ENCODE assay signal across 38 cellular contexts in genomic region chr20:2357114-2357513, GRCh38. TPM values are rescaled to one million over a fixed set of nuclear protein-coding genes. Genes with fewer than 3 reads are reported as not detected.
"Had no signal": no experiment of that assay in that cellular context is flagged by ENCODE, and none has a peak within 500 bp of the region (broad histone marks: within the 10 kb centered on the region; RNA-seq: fewer than 3 reads in every experiment).

No MANE protein-coding gene starts in this region.

- H3K4me1 ChIP-seq: ascending aorta, Peyer's patch had no signal

- H3K36me3 ChIP-seq: ascending aorta, Peyer's patch, SJCRH30, WERI-Rb-1 had no signal

- H3K9me3 ChIP-seq: Peyer's patch, SJCRH30 had no signal

- ATAC-seq: activated T-cell treated with anti-CD3 and anti-CD28 coated beads, Interleukin-2, amount 50 U/mL, for 72 hours; activated T-helper 17 cell treated with anti-CD3 and anti-CD28 coated beads, Interleukin-2, amount 50 U/mL, for 72 hours; K562; PC-3 had no signal

- H3K27ac Mint-ChIP-seq: activated CD4-positive, alpha-beta memory T cell treated with anti-CD3 and anti-CD28 coated beads, Interleukin-2, amount 10 ng/mL, durations not matched to agents 7 days and 5 days; activated naive CD4-positive, alpha-beta T cell treated with anti-CD3 and anti-CD28 coated beads, Interleukin-2, amount 50 U/mL, for 24 hours; activated naive CD8-positive, alpha-beta T cell treated with anti-CD3 and anti-CD28 coated beads, Interleukin-2, amount 10 ng/mL, durations not matched to agents 7 days and 5 days; activated T-cell treated with anti-CD3 and anti-CD28 coated beads, Interleukin-2, amount 50 U/mL, for 72 hours; activated T-helper 17 cell treated with anti-CD3 and anti-CD28 coated beads, Interleukin-2, amount 50 U/mL, for 72 hours had no signal

- H3K4me3 ChIP-seq: ascending aorta, K562, Peyer's patch, SJCRH30, SK-N-MC had no signal

- H3K4me1 Mint-ChIP-seq: activated T-helper 17 cell treated with anti-CD3 and anti-CD28 coated beads, Interleukin-2, amount 50 U/mL, for 72 hours had no signal

- FAIRE-seq: K562 had no signal

- H3K36me3 Mint-ChIP-seq: activated naive CD8-positive, alpha-beta T cell treated with anti-CD3 and anti-CD28 coated beads, Interleukin-2, amount 10 ng/mL, durations not matched to agents 7 days and 5 days had no signal

- DNase-seq: activated CD4-positive, alpha-beta memory T cell treated with anti-CD3 and anti-CD28 coated beads, Interleukin-2, amount 10 ng/mL, durations not matched to agents 7 days and 5 days; activated CD4-positive, alpha-beta T cell treated with anti-CD3 and anti-CD28 coated beads for 1 hour; activated CD4-positive, alpha-beta T cell treated with anti-CD3 and anti-CD28 coated beads for 48 hours; activated CD4-positive, CD25-positive, alpha-beta regulatory T cell; activated effector memory CD4-positive, alpha-beta T cell treated with anti-CD3 and anti-CD28 coated beads, Interleukin-2, amount 50 U/mL, for 16 hours; activated naive CD4-positive, alpha-beta T cell treated with Interleukin-2 at 50 U/mL for 16 hours; activated naive CD8-positive, alpha-beta T cell treated with anti-CD3 and anti-CD28 coated beads, Interleukin-2, amount 10 ng/mL, durations not matched to agents 7 days and 5 days; activated T-cell treated with anti-CD3 and anti-CD28 coated beads, Interleukin-2, amount 50 U/mL, for 1 hour; activated T-cell treated with anti-CD3 and anti-CD28 coated beads, Interleukin-2, amount 50 U/mL, for 72 hours; amygdala; NCI-H1048; NCI-H1105 treated with DMSO at 0.1 percent for 48 hours; NCI-H1436; NCI-H1694; NCI-H1930; NCI-H2081 treated with DMSO at 0.1 percent for 48 hours; NCI-H345; NCI-H524 treated with DMSO at 0.1 percent for 48 hours; NK-92 treated with Interleukin-12 subunit alpha and Interleukin-12 subunit beta, amount 100 ng/mL, for 24 hours; PC-3; Peyer's patch; Right ventricle myocardium superior; RPMI8226; SJCRH30; T1000; WERI-Rb-1 had no signal

- H3K27me3 ChIP-seq: ascending aorta, Peyer's patch, SJCRH30 had no signal

- H3K27ac ChIP-seq: ascending aorta, Peyer's patch, SJCRH30, SK-N-MC, WERI-Rb-1 had no signal

- H3K4me3 Mint-ChIP-seq: activated CD4-positive, alpha-beta memory T cell treated with anti-CD3 and anti-CD28 coated beads, Interleukin-2, amount 10 ng/mL, durations not matched to agents 7 days and 5 days; activated naive CD4-positive, alpha-beta T cell treated with anti-CD3 and anti-CD28 coated beads, Interleukin-2, amount 50 U/mL, for 24 hours; activated naive CD8-positive, alpha-beta T cell treated with anti-CD3 and anti-CD28 coated beads, Interleukin-2, amount 10 ng/mL, durations not matched to agents 7 days and 5 days; activated T-cell treated with anti-CD3 and anti-CD28 coated beads, Interleukin-2, amount 50 U/mL, for 72 hours; activated T-helper 17 cell treated with anti-CD3 and anti-CD28 coated beads, Interleukin-2, amount 50 U/mL, for 72 hours had no signal

RNA-seq across cellular contexts. Expression of gene TGM6, which starts 23.6 kb away (rescaled TPM):
- total RNA-seq: activated CD4-positive, alpha-beta memory T cell treated with anti-CD3 and anti-CD28 coated beads, Interleukin-2, amount 10 ng/mL, durations not matched to agents 7 days and 5 days; activated CD8-positive, alpha-beta memory T cell treated with anti-CD3 and anti-CD28 coated beads for 36 hours; activated naive CD8-positive, alpha-beta T cell treated with anti-CD3 and anti-CD28 coated beads, Interleukin-2, amount 10 ng/mL, durations not matched to agents 7 days and 5 days; activated T-cell treated with anti-CD3 and anti-CD28 coated beads, Interleukin-2, amount 50 U/mL, for 72 hours; activated T-helper 17 cell treated with anti-CD3 and anti-CD28 coated beads, Interleukin-2, amount 50 U/mL, for 72 hours; ascending aorta; cardiac septum; K562; M059J; NCI-H460; PC-3; Peyer's patch; Right ventricle myocardium superior; SJCRH30; T-helper 1 cell treated with Interleukin-12 subunit alpha and Interleukin-12 subunit beta and Interleukin-4 antibody, amounts not matched to agents 30 ng/mL and 1 ng/mL, for 36 hours; T-helper 2 cell treated with Interferon-gamma antibody and Interleukin-4, amounts not matched to agents 100 ng/mL and 5 ng/mL, for 36 hours had no signal
- polyA plus RNA-seq: adipose tissue, K562 had no signal
